In genomic region chr2:91503572-91503958, GRCh38 we compare ENCODE assay signal across 4 cellular contexts.
DNase-seq lines count a peak whose midpoint lies in the region; ATAC-seq and TF ChIP-seq lines count a peak whose summit lies in the region.
"Not testable (repeated sequence)": the region's sequence is repeated elsewhere in the genome, so short reads cannot be mapped to it uniquely, and the experiment has no call there.

No MANE protein-coding gene starts in this region.

- not testable (repeated sequence) for H3K27ac ChIP-seq in foreskin keratinocyte; naive thymus-derived CD4-positive, alpha-beta T cell (ENCODE audit: low read depth, low read length); upper lobe of right lung

- H3K4me3 Mint-ChIP-seq in naive thymus-derived CD4-positive, alpha-beta T cell: not testable (repeated sequence)

- TF ChIP-seq CTCF in foreskin keratinocyte (conservative IDR thresholded peaks at IDR 0.05); omental fat pad (IDR thresholded peaks at IDR 0.05); upper lobe of right lung (IDR thresholded peaks at IDR 0.05): not testable (repeated sequence)

- H3K4me3 ChIP-seq in naive thymus-derived CD4-positive, alpha-beta T cell (ENCODE audit: low read length); upper lobe of right lung: not testable (repeated sequence)

- H3K4me1 ChIP-seq in foreskin keratinocyte; naive thymus-derived CD4-positive, alpha-beta T cell (ENCODE audit: control insufficient read depth in 2 of 2, insufficient read depth in 2 of 2, low read length in 2 of 2); upper lobe of right lung: not testable (repeated sequence)

- H3K36me3 Mint-ChIP-seq in naive thymus-derived CD4-positive, alpha-beta T cell: not testable (repeated sequence)

- peaks cover 0 to 19% (median 0%) of the 10 kb centered on the region in 11 donors for H3K9me3 Mint-ChIP-seq in naive thymus-derived CD4-positive, alpha-beta T cell

- not testable (repeated sequence) for H3K27me3 Mint-ChIP-seq in naive thymus-derived CD4-positive, alpha-beta T cell

- not testable (repeated sequence) for H3K4me1 Mint-ChIP-seq in naive thymus-derived CD4-positive, alpha-beta T cell

- not testable (repeated sequence) for H3K36me3 ChIP-seq in naive thymus-derived CD4-positive, alpha-beta T cell (ENCODE audit: control insufficient read depth in 2 of 3, insufficient read depth in 3 of 3, low read length in 3 of 3); upper lobe of right lung

- H3K27ac Mint-ChIP-seq in naive thymus-derived CD4-positive, alpha-beta T cell: not testable (repeated sequence)

- CTCF ChIA-PET in naive thymus-derived CD4-positive, alpha-beta T cell (lab: Charles Lee): not testable (repeated sequence)

- ATAC-seq in foreskin keratinocyte: peak; percentile 25
- peak; percentile 14 for ATAC-seq in naive thymus-derived CD4-positive, alpha-beta T cell
- peak; percentile 41 for ATAC-seq in omental fat pad (ENCODE audit: low FRiP score)
- peak; percentile 28 for ATAC-seq in upper lobe of right lung

- intact Hi-C loops in naive thymus-derived CD4-positive, alpha-beta T cell (cut with micrococcal nuclease); upper lobe of right lung (cut with DNase I): not testable (repeated sequence)

- not testable (repeated sequence) for H3K9me3 ChIP-seq in naive thymus-derived CD4-positive, alpha-beta T cell (ENCODE audit: control insufficient read depth in 2 of 3, low read length in 3 of 3); upper lobe of right lung

- DNase-seq in foreskin keratinocyte; naive thymus-derived CD4-positive, alpha-beta T cell; omental fat pad (ENCODE audit: low spot score); upper lobe of right lung: not testable (repeated sequence)

- not testable (repeated sequence) for H3K27me3 ChIP-seq in foreskin keratinocyte; naive thymus-derived CD4-positive, alpha-beta T cell (ENCODE audit: control insufficient read depth in 2 of 2, insufficient read depth in 2 of 2, low read length in 2 of 2); upper lobe of right lung

- POLR2A ChIA-PET in naive thymus-derived CD4-positive, alpha-beta T cell (lab: Charles Lee): not testable (repeated sequence)
